In genomic region chr10:77090381-77091356, GRCh38 we compare ENCODE assay signal across 1 cellular context.
TF ChIP-seq lines count a peak whose summit lies in the region.

No MANE protein-coding gene starts in this region.

TF ChIP-seq in HEK293, 187 proteins besides CTCF, POLR2A, EP300 and RAD21 (continued from another document and continues in another):
- TF ChIP-seq ZIC2 (tag by site-specific recombination; IDR thresholded peaks at IDR 0.05): peak; percentile 32; the same call in 1 of the 2 replicates
- TF ChIP-seq, protein P1, sequence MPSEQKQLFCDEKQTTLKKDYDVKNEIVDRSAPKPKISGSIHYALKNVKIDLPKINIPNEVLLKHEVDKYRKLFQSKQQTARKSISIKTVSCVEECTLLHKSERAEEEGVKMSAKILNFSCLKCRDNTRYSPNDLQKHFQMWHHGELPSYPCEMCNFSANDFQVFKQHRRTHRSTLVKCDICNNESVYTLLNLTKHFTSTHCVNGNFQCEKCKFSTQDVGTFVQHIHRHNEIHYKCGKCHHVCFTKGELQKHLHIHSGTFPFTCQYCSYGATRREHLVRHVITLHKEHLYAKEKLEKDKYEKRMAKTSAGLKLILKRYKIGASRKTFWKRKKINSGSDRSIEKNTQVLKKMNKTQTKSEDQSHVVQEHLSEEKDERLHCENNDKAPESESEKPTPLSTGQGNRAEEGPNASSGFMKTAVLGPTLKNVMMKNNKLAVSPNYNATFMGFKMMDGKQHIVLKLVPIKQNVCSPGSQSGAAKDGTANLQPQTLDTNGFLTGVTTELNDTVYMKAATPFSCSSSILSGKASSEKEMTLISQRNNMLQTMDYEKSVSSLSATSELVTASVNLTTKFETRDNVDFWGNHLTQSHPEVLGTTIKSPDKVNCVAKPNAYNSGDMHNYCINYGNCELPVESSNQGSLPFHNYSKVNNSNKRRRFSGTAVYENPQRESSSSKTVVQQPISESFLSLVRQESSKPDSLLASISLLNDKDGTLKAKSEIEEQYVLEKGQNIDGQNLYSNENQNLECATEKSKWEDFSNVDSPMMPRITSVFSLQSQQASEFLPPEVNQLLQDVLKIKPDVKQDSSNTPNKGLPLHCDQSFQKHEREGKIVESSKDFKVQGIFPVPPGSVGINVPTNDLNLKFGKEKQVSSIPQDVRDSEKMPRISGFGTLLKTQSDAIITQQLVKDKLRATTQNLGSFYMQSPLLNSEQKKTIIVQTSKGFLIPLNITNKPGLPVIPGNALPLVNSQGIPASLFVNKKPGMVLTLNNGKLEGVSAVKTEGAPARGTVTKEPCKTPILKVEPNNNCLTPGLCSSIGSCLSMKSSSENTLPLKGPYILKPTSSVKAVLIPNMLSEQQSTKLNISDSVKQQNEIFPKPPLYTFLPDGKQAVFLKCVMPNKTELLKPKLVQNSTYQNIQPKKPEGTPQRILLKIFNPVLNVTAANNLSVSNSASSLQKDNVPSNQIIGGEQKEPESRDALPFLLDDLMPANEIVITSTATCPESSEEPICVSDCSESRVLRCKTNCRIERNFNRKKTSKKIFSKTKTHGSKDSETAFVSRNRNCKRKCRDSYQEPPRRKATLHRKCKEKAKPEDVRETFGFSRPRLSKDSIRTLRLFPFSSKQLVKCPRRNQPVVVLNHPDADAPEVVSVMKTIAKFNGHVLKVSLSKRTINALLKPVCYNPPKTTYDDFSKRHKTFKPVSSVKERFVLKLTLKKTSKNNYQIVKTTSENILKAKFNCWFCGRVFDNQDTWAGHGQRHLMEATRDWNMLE (tag by site-specific recombination; conservative IDR thresholded peaks at IDR 0.05; ENCODE audit: low read depth): no peak
- 0 out of 2 replicates have a peak, but pooled peaks have one; percentile 29 for TF ChIP-seq KLF10 (tag by site-specific recombination; IDR thresholded peaks at IDR 0.05)
- TF ChIP-seq ZSCAN16 (tag by site-specific recombination; IDR thresholded peaks at IDR 0.05): no peak
- no peak for TF ChIP-seq ZNF302 (tag by site-specific recombination; IDR thresholded peaks at IDR 0.05; ENCODE audit: low read depth)
- TF ChIP-seq OSR2 (tag by site-specific recombination; IDR thresholded peaks at IDR 0.05): peak; percentile 82
- no peak for TF ChIP-seq GLI4 (tag by site-specific recombination; IDR thresholded peaks at IDR 0.05)
- no peak for TF ChIP-seq BCL11B (tag by site-specific recombination; IDR thresholded peaks at IDR 0.05; ENCODE audit: low read depth)
- TF ChIP-seq ZNF571 (tag by site-specific recombination; IDR thresholded peaks at IDR 0.05): no peak
- peak; percentile 84 for TF ChIP-seq ATF2 (tag by site-specific recombination; IDR thresholded peaks at IDR 0.05; ENCODE audit: low read depth)
- TF ChIP-seq KLF9 (tag by site-specific recombination; IDR thresholded peaks at IDR 0.05; ENCODE audit: low read depth): no peak
- peak; percentile 71; the same call in 1 of the 2 replicates for TF ChIP-seq OVOL3 (tag by site-specific recombination; IDR thresholded peaks at IDR 0.05)
- peak; percentile 42; the same call in 1 of the 2 replicates for TF ChIP-seq MZF1 (tag by site-specific recombination; IDR thresholded peaks at IDR 0.05; ENCODE audit: borderline replicate concordance)
- TF ChIP-seq ZNF16 (tag by site-specific recombination; IDR thresholded peaks at IDR 0.05; ENCODE audit: low read depth): no peak
- no peak for TF ChIP-seq ZNF624 (tag by site-specific recombination; IDR thresholded peaks at IDR 0.05)
- no peak for TF ChIP-seq REPIN1 (tag by site-specific recombination; IDR thresholded peaks at IDR 0.05; ENCODE audit: low read depth)
- TF ChIP-seq ZBTB8A (tag by site-specific recombination; IDR thresholded peaks at IDR 0.05): 0 out of 2 replicates have a peak, but pooled peaks have one; percentile 13
- TF ChIP-seq ZSCAN23 (tag by site-specific recombination; IDR thresholded peaks at IDR 0.05): no peak
- peak; percentile 94 for TF ChIP-seq ZXDB (tag by site-specific recombination; IDR thresholded peaks at IDR 0.05)
- peak; percentile 98 for TF ChIP-seq SCRT1 (tag by site-specific recombination; IDR thresholded peaks at IDR 0.05; ENCODE audit: borderline replicate concordance)
- TF ChIP-seq ZBTB7A (tag by site-specific recombination; IDR thresholded peaks at IDR 0.05; ENCODE audit: low read depth): no peak
- TF ChIP-seq GFI1B (tag by site-specific recombination; IDR thresholded peaks at IDR 0.05): 0 out of 2 replicates have a peak, but pooled peaks have one; percentile 45
- TF ChIP-seq ZNF704 (tag by site-specific recombination; IDR thresholded peaks at IDR 0.05): no peak
- TF ChIP-seq ZNF600 (tag by site-specific recombination; IDR thresholded peaks at IDR 0.05): peak; percentile 87; the same call in 1 of the 2 replicates
- no peak for TF ChIP-seq YY1 (tag by site-specific recombination; IDR thresholded peaks at IDR 0.05)
- no peak for TF ChIP-seq ZNF623 (tag by site-specific recombination; IDR thresholded peaks at IDR 0.05)
- no peak for TF ChIP-seq ZNF521 (tag by site-specific recombination; IDR thresholded peaks at IDR 0.05)
- peak; percentile 65; the same call in 1 of the 2 replicates for TF ChIP-seq ZSCAN30 (tag by site-specific recombination; IDR thresholded peaks at IDR 0.05)
- TF ChIP-seq ZNF37A (tag by site-specific recombination; IDR thresholded peaks at IDR 0.05): no peak
- TF ChIP-seq ZNF580 (tag by site-specific recombination; IDR thresholded peaks at IDR 0.05): peak; percentile 57
- no peak for TF ChIP-seq PRDM10 (tag by site-specific recombination; IDR thresholded peaks at IDR 0.05)
- no peak for TF ChIP-seq HOXA7 (CRISPR knock-in tag; IDR thresholded peaks at IDR 0.05; ENCODE audit: borderline replicate concordance)
- TF ChIP-seq ZNF596 (tag by site-specific recombination; IDR thresholded peaks at IDR 0.05): peak; percentile 46; the same call in 1 of the 2 replicates
- no peak for TF ChIP-seq HOXD13 (CRISPR knock-in tag; IDR thresholded peaks at IDR 0.05; ENCODE audit: borderline replicate concordance)
- TF ChIP-seq ZNF529 (tag by site-specific recombination; IDR thresholded peaks at IDR 0.05; ENCODE audit: insufficient replicate concordance): no peak
- no peak for TF ChIP-seq ZNF140 (tag by site-specific recombination; IDR thresholded peaks at IDR 0.05)
- TF ChIP-seq ZNF544 (tag by site-specific recombination; IDR thresholded peaks at IDR 0.05): no peak
- TF ChIP-seq, protein P2, sequence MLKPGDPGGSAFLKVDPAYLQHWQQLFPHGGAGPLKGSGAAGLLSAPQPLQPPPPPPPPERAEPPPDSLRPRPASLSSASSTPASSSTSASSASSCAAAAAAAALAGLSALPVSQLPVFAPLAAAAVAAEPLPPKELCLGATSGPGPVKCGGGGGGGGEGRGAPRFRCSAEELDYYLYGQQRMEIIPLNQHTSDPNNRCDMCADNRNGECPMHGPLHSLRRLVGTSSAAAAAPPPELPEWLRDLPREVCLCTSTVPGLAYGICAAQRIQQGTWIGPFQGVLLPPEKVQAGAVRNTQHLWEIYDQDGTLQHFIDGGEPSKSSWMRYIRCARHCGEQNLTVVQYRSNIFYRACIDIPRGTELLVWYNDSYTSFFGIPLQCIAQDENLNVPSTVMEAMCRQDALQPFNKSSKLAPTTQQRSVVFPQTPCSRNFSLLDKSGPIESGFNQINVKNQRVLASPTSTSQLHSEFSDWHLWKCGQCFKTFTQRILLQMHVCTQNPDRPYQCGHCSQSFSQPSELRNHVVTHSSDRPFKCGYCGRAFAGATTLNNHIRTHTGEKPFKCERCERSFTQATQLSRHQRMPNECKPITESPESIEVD (tag by site-specific recombination; IDR thresholded peaks at IDR 0.05): peak; percentile 90
- no peak for TF ChIP-seq ZNF19 (tag by site-specific recombination; IDR thresholded peaks at IDR 0.05; ENCODE audit: low read depth)
- no peak for TF ChIP-seq ZNF791 (tag by site-specific recombination; IDR thresholded peaks at IDR 0.05)
- TF ChIP-seq, protein P3, sequence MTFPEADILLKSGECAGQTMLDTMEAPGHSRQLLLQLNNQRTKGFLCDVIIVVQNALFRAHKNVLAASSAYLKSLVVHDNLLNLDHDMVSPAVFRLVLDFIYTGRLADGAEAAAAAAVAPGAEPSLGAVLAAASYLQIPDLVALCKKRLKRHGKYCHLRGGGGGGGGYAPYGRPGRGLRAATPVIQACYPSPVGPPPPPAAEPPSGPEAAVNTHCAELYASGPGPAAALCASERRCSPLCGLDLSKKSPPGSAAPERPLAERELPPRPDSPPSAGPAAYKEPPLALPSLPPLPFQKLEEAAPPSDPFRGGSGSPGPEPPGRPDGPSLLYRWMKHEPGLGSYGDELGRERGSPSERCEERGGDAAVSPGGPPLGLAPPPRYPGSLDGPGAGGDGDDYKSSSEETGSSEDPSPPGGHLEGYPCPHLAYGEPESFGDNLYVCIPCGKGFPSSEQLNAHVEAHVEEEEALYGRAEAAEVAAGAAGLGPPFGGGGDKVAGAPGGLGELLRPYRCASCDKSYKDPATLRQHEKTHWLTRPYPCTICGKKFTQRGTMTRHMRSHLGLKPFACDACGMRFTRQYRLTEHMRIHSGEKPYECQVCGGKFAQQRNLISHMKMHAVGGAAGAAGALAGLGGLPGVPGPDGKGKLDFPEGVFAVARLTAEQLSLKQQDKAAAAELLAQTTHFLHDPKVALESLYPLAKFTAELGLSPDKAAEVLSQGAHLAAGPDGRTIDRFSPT (tag by site-specific recombination; IDR thresholded peaks at IDR 0.05): no peak
- no peak for TF ChIP-seq ZNF121 (tag by site-specific recombination; IDR thresholded peaks at IDR 0.05)
- TF ChIP-seq RBAK (tag by site-specific recombination; IDR thresholded peaks at IDR 0.05): no peak
- no peak for TF ChIP-seq ZNF266 (tag by site-specific recombination; IDR thresholded peaks at IDR 0.05; ENCODE audit: low read depth)
- TF ChIP-seq ZNF114 (tag by site-specific recombination; IDR thresholded peaks at IDR 0.05): no peak
- TF ChIP-seq ZNF354C (tag by site-specific recombination; IDR thresholded peaks at IDR 0.05; ENCODE audit: borderline replicate concordance, low read depth): no peak
- no peak for TF ChIP-seq ZNF837 (tag by site-specific recombination; IDR thresholded peaks at IDR 0.05)
- TF ChIP-seq, protein P4, sequence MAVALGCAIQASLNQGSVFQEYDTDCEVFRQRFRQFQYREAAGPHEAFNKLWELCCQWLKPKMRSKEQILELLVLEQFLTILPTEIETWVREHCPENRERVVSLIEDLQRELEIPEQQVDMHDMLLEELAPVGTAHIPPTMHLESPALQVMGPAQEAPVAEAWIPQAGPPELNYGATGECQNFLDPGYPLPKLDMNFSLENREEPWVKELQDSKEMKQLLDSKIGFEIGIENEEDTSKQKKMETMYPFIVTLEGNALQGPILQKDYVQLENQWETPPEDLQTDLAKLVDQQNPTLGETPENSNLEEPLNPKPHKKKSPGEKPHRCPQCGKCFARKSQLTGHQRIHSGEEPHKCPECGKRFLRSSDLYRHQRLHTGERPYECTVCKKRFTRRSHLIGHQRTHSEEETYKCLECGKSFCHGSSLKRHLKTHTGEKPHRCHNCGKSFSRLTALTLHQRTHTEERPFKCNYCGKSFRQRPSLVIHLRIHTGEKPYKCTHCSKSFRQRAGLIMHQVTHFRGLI (tag by site-specific recombination; IDR thresholded peaks at IDR 0.05): peak; percentile 97
